Comparison of ENCODE assay signal across 1 cellular context in genomic region chr14:51540364-51540763, GRCh38.
TF ChIP-seq lines count a peak whose summit lies in the region.

No MANE protein-coding gene starts in this region.

TF ChIP-seq in H1, 55 proteins besides CTCF, POLR2A, EP300 and RAD21:
- no peak for TF ChIP-seq SIX5 (IDR thresholded peaks at IDR 0.05; ENCODE audit: low read depth, low read length)
- no peak for TF ChIP-seq JUND (IDR thresholded peaks at IDR 0.05; ENCODE audit: low read length)
- no peak for TF ChIP-seq HDAC6 (IDR thresholded peaks at IDR 0.05; ENCODE audit: low read depth, low read length)
- no peak for TF ChIP-seq RBBP5 (IDR thresholded peaks at IDR 0.05; ENCODE audit: borderline replicate concordance, low read depth, low read length)
- TF ChIP-seq TAF7 (optimal IDR thresholded peaks at IDR 0.05; ENCODE audit: borderline replicate concordance, low read depth, low read length), result no peak
- TF ChIP-seq BACH1 (IDR thresholded peaks at IDR 0.05; ENCODE audit: low read length), result no peak
- no peak for TF ChIP-seq CBX5 (IDR thresholded peaks at IDR 0.05; ENCODE audit: low read depth, low read length)
- no peak for TF ChIP-seq BCL11A (IDR thresholded peaks at IDR 0.05; ENCODE audit: low read depth in 2 of 2, low read length in 2 of 2)
- TF ChIP-seq E2F6 (IDR thresholded peaks at IDR 0.05), result no peak
TF ChIP-seq in H1: peak in this region for 0.
